Comparison of ENCODE assay signal across 3 cellular contexts in genomic region chr4:85514117-85514516, GRCh38.
A peak's percentile ranks its signal among the peaks of the same experiment; 100 is the strongest.
TF ChIP-seq lines count a peak whose summit lies in the region.

No MANE protein-coding gene starts in this region.

TF ChIP-seq in HEK293, 187 proteins besides CTCF, POLR2A, EP300 and RAD21 (continued from another document):
- TF ChIP-seq ZNF776 (tag by site-specific recombination; IDR thresholded peaks at IDR 0.05; ENCODE audit: borderline replicate concordance) (no peak), PRDM1 (tag by site-specific recombination; IDR thresholded peaks at IDR 0.05) (0 out of 2 replicates have a peak, but pooled peaks have one; percentile 24), ZNF792 (tag by site-specific recombination; IDR thresholded peaks at IDR 0.05) (no peak), ZNF311 (tag by site-specific recombination; IDR thresholded peaks at IDR 0.05; ENCODE audit: borderline replicate concordance) (no peak)
TF ChIP-seq in HEK293: peak in this region for 1.

TF ChIP-seq in SK-N-SH, 30 proteins besides CTCF, POLR2A, EP300 and RAD21 (continued from another document):
- TF ChIP-seq RFX5 (IDR thresholded peaks at IDR 0.05; ENCODE audit: low read length), result no peak
- TF ChIP-seq TAF1 (IDR thresholded peaks at IDR 0.05; ENCODE audit: borderline replicate concordance, low read depth, low read length), result no peak
- TF ChIP-seq FOXJ3 (CRISPR knock-in tag; IDR thresholded peaks at IDR 0.05), result no peak
- no peak for TF ChIP-seq RXRA (IDR thresholded peaks at IDR 0.05; ENCODE audit: borderline replicate concordance, low read depth)
- TF ChIP-seq SMC3 (IDR thresholded peaks at IDR 0.05; ENCODE audit: low read depth, low read length), result no peak
- TF ChIP-seq MXI1 (IDR thresholded peaks at IDR 0.05; ENCODE audit: low read depth, low read length), result no peak
- TF ChIP-seq GATA2 (CRISPR knock-in tag; IDR thresholded peaks at IDR 0.05), result no peak
- no peak for TF ChIP-seq POLR2AphosphoS5 (IDR thresholded peaks at IDR 0.05; ENCODE audit: low read depth, low read length)
- no peak for TF ChIP-seq NFIC (IDR thresholded peaks at IDR 0.05; ENCODE audit: borderline replicate concordance)
- no peak for TF ChIP-seq USF2 (IDR thresholded peaks at IDR 0.05; ENCODE audit: borderline replicate concordance, low read depth, low read length)
- TF ChIP-seq TCF12 (IDR thresholded peaks at IDR 0.05), result no peak
- TF ChIP-seq GABPA (IDR thresholded peaks at IDR 0.05; ENCODE audit: low read depth), result no peak
- no peak for TF ChIP-seq CHD2 (IDR thresholded peaks at IDR 0.05; ENCODE audit: low read length, partially characterized antibody)
- no peak for TF ChIP-seq MAX (IDR thresholded peaks at IDR 0.05; ENCODE audit: low read depth)
- no peak for TF ChIP-seq ELF1 (IDR thresholded peaks at IDR 0.05)
- no peak for TF ChIP-seq RCOR1 (IDR thresholded peaks at IDR 0.05; ENCODE audit: low read length)
- no peak for TF ChIP-seq PBX3 (IDR thresholded peaks at IDR 0.05)

TF ChIP-seq in GM12891, 5 proteins besides CTCF, POLR2A, EP300 and RAD21:
- no peak for TF ChIP-seq POLR2AphosphoS5 (IDR thresholded peaks at IDR 0.05; ENCODE audit: low read depth, low read length)
- no peak for TF ChIP-seq SPI1 (IDR thresholded peaks at IDR 0.05; ENCODE audit: low read depth, low read length)
- no peak for TF ChIP-seq PAX5 (IDR thresholded peaks at IDR 0.05; ENCODE audit: insufficient read depth, low read length, severe bottlenecking)
- no peak for TF ChIP-seq POU2F2 (IDR thresholded peaks at IDR 0.05; ENCODE audit: low read depth, low read length)
- TF ChIP-seq TAF1 (IDR thresholded peaks at IDR 0.05; ENCODE audit: low read depth, low read length), result no peak
